ENCODE assay signal across 21 cellular contexts in genomic region chr11:117662870-117663269, GRCh38.
"Had no signal": no experiment of that assay in that cellular context is flagged by ENCODE, and none has a peak within 500 bp of the region (broad histone marks: within the 10 kb centered on the region; RNA-seq: fewer than 3 reads in every experiment).

No MANE protein-coding gene starts in this region.

- H3K9me3 ChIP-seq: colonic mucosa, esophagus muscularis mucosa, gastroesophageal sphincter, heart right ventricle, lower lobe of right lung, prostate gland, sigmoid colon, suprapubic skin, thyroid gland had no signal

- H3K27me3 ChIP-seq: colonic mucosa, esophagus muscularis mucosa, gastroesophageal sphincter, heart right ventricle, sigmoid colon, thyroid gland had no signal

- H3K4me3 Mint-ChIP-seq: dendritic cell treated with granulocyte-macrophage colony-stimulating factor and Interleukin-4, amounts not matched to agents 40 ng/mL and 50 ng/mL, for 4 days; natural killer cell; stimulated activated memory B cell treated with anti-CD40 and anti-IgM and Interleukin-4, amounts not matched to agents 10 μg/mL and 1 μg/mL and 100 μg/mL, for 72 hours had no signal

- H3K36me3 ChIP-seq: colonic mucosa, esophagus muscularis mucosa, gastroesophageal sphincter, heart right ventricle, lower lobe of right lung, prostate gland, sigmoid colon, suprapubic skin, thyroid gland had no signal

- H3K36me3 Mint-ChIP-seq: natural killer cell; stimulated activated memory B cell treated with anti-CD40 and anti-IgM and Interleukin-4, amounts not matched to agents 10 μg/mL and 1 μg/mL and 100 μg/mL, for 72 hours had no signal

- DNase-seq: colonic mucosa; effector memory CD4-positive, alpha-beta T cell; foreskin keratinocyte; glutamatergic neuron; heart right ventricle; left ventricle myocardium superior; lower lobe of right lung; natural killer cell; right cardiac atrium; sigmoid colon; stimulated activated CD4-positive, alpha-beta T cell treated with anti-CD3 and anti-CD28 coated beads, Interleukin-4, amount 100 ng/mL, for 4 hours; stimulated activated naive CD8-positive, alpha-beta T cell treated with anti-CD3 and anti-CD28 coated beads, Interleukin-15, Interleukin-2, amounts not matched to agents 100 U/mL and 50 U/mL, for 24 hours; trophoblast cell had no signal

- H3K27ac ChIP-seq: colonic mucosa, foreskin keratinocyte, heart right ventricle, lower lobe of right lung, prostate gland, suprapubic skin had no signal

- H3K4me1 Mint-ChIP-seq: stimulated activated memory B cell treated with anti-CD40 and anti-IgM and Interleukin-4, amounts not matched to agents 10 μg/mL and 1 μg/mL and 100 μg/mL, for 72 hours had no signal

- H3K9me3 Mint-ChIP-seq: dendritic cell treated with granulocyte-macrophage colony-stimulating factor and Interleukin-4, amounts not matched to agents 40 ng/mL and 50 ng/mL, for 4 days; natural killer cell; neural crest cell; stimulated activated memory B cell treated with anti-CD40 and anti-IgM and Interleukin-4, amounts not matched to agents 10 μg/mL and 1 μg/mL and 100 μg/mL, for 72 hours had no signal

- H3K4me1 ChIP-seq: colonic mucosa, foreskin keratinocyte, prostate gland, suprapubic skin had no signal

- H3K27ac Mint-ChIP-seq: dendritic cell treated with granulocyte-macrophage colony-stimulating factor and Interleukin-4, amounts not matched to agents 40 ng/mL and 50 ng/mL, for 4 days; natural killer cell; stimulated activated memory B cell treated with anti-CD40 and anti-IgM and Interleukin-4, amounts not matched to agents 10 μg/mL and 1 μg/mL and 100 μg/mL, for 72 hours had no signal

- H3K4me3 ChIP-seq: colonic mucosa, gastroesophageal sphincter, heart right ventricle, lower lobe of right lung, prostate gland, suprapubic skin, thyroid gland had no signal
